In genomic region chr9:70963554-70963953, GRCh38 we compare ENCODE assay signal across 36 cellular contexts.
"Had no signal": no experiment of that assay in that cellular context is flagged by ENCODE, and none has a peak within 500 bp of the region (broad histone marks: within the 10 kb centered on the region; RNA-seq: fewer than 3 reads in every experiment).

No MANE protein-coding gene starts in this region.

- H3K36me3 Mint-ChIP-seq: activated CD4-positive, alpha-beta memory T cell treated with anti-CD3 and anti-CD28 coated beads for 36 hours; activated naive CD4-positive, alpha-beta T cell treated with anti-CD3 and anti-CD28 coated beads, Interleukin-2, amount 50 U/mL, for 72 hours; activated naive CD8-positive, alpha-beta T cell treated with anti-CD3 and anti-CD28 coated beads, Interleukin-2, amount 10 ng/mL, durations not matched to agents 7 days and 5 days; brain had no signal

- FAIRE-seq: bronchial epithelial cell, TTC549 had no signal

- H3K4me1 Mint-ChIP-seq: activated B cell treated with CpG ODN at 0.5 μM for 24 hours; activated CD4-positive, alpha-beta T cell treated with anti-CD3 and anti-CD28 coated beads, Interleukin-2, amount 10 ng/mL, durations not matched to agents 24 days and 14 days; activated naive CD8-positive, alpha-beta T cell treated with anti-CD3 and anti-CD28 coated beads, Interleukin-2, amount 10 ng/mL, durations not matched to agents 7 days and 5 days; activated naive CD8-positive, alpha-beta T cell treated with anti-CD3 and anti-CD28 coated beads, Interleukin-2, amount 50 U/mL, for 24 hours; activated T-helper 17 cell treated with anti-CD3 and anti-CD28 coated beads, Interleukin-2, amount 50 U/mL, for 72 hours; brain; central memory CD8-positive, alpha-beta T cell had no signal

- H3K36me3 ChIP-seq: ascending aorta, cardiac muscle cell had no signal

- H3K9me3 ChIP-seq: ascending aorta had no signal

- H3K27me3 ChIP-seq: ascending aorta, cardiac muscle cell had no signal

- H3K9me3 Mint-ChIP-seq: activated B cell treated with CpG ODN at 0.5 μM for 24 hours; activated CD4-positive, alpha-beta memory T cell treated with anti-CD3 and anti-CD28 coated beads for 36 hours; activated CD4-positive, alpha-beta T cell treated with anti-CD3 and anti-CD28 coated beads, Interleukin-2, amount 10 ng/mL, durations not matched to agents 24 days and 14 days; activated CD8-positive, alpha-beta T cell treated with anti-CD3 and anti-CD28 coated beads for 36 hours; activated naive CD4-positive, alpha-beta T cell treated with anti-CD3 and anti-CD28 coated beads for 36 hours; activated naive CD4-positive, alpha-beta T cell treated with anti-CD3 and anti-CD28 coated beads, Interleukin-2, amount 50 U/mL, for 72 hours; activated naive CD8-positive, alpha-beta T cell treated with anti-CD3 and anti-CD28 coated beads, Interleukin-2, amount 10 ng/mL, durations not matched to agents 7 days and 5 days; activated naive CD8-positive, alpha-beta T cell treated with anti-CD3 and anti-CD28 coated beads, Interleukin-2, amount 50 U/mL, for 24 hours; activated T-cell treated with anti-CD3 and anti-CD28 coated beads, Interleukin-2, amount 50 U/mL, for 4 hours; activated T-helper 1 cell treated with anti-CD3 and anti-CD28 coated beads, Interleukin-12 subunit alpha, Interleukin-12 subunit beta, Interleukin-2, Interleukin-4 antibody, amounts not matched to agents 30 ng/mL and 10 ng/mL and 1 ng/mL, durations not matched to agents 14 hours and 24 hours and 36 hours; activated T-helper 17 cell treated with anti-CD3 and anti-CD28 coated beads, Interleukin-2, amount 50 U/mL, for 72 hours; central memory CD8-positive, alpha-beta T cell; T-helper 1 cell treated with Interleukin-12 subunit alpha and Interleukin-12 subunit beta and Interleukin-4 antibody, amounts not matched to agents 30 μg/mL and 1 μg/mL, for 36 hours; T-helper 2 cell treated with Interferon-gamma antibody and Interleukin-4, amounts not matched to agents 5 μg/mL and 100 μg/mL, for 36 hours had no signal

- H3K4me3 ChIP-seq: ascending aorta, cardiac muscle cell had no signal

- H3K4me3 Mint-ChIP-seq: activated B cell treated with CpG ODN at 0.5 μM for 24 hours; activated CD4-positive, alpha-beta memory T cell treated with anti-CD3 and anti-CD28 coated beads for 36 hours; activated CD4-positive, alpha-beta T cell treated with anti-CD3 and anti-CD28 coated beads, Interleukin-2, amount 10 ng/mL, durations not matched to agents 24 days and 14 days; activated CD8-positive, alpha-beta T cell treated with anti-CD3 and anti-CD28 coated beads for 36 hours; activated naive CD4-positive, alpha-beta T cell treated with anti-CD3 and anti-CD28 coated beads for 36 hours; activated naive CD8-positive, alpha-beta T cell treated with anti-CD3 and anti-CD28 coated beads, Interleukin-2, amount 10 ng/mL, durations not matched to agents 7 days and 5 days; activated naive CD8-positive, alpha-beta T cell treated with anti-CD3 and anti-CD28 coated beads, Interleukin-2, amount 50 U/mL, for 24 hours; activated T-cell treated with anti-CD3 and anti-CD28 coated beads, Interleukin-2, amount 50 U/mL, for 4 hours; activated T-cell treated with anti-CD3 and anti-CD28 coated beads, Interleukin-2, amount 50 U/mL, for 72 hours; activated T-helper 1 cell treated with anti-CD3 and anti-CD28 coated beads, Interleukin-12 subunit alpha, Interleukin-12 subunit beta, Interleukin-2, Interleukin-4 antibody, amounts not matched to agents 30 ng/mL and 10 ng/mL and 1 ng/mL, durations not matched to agents 14 hours and 24 hours and 36 hours; activated T-helper 17 cell treated with anti-CD3 and anti-CD28 coated beads, Interleukin-2, amount 50 U/mL, for 72 hours; brain; central memory CD8-positive, alpha-beta T cell; T-helper 1 cell treated with Interleukin-12 subunit alpha and Interleukin-12 subunit beta and Interleukin-4 antibody, amounts not matched to agents 30 μg/mL and 1 μg/mL, for 36 hours; T-helper 2 cell treated with Interferon-gamma antibody and Interleukin-4, amounts not matched to agents 5 μg/mL and 100 μg/mL, for 36 hours had no signal

- H3K27me3 Mint-ChIP-seq: activated B cell treated with CpG ODN at 0.5 μM for 24 hours; activated CD4-positive, alpha-beta memory T cell treated with anti-CD3 and anti-CD28 coated beads for 36 hours; activated CD4-positive, alpha-beta T cell treated with anti-CD3 and anti-CD28 coated beads, Interleukin-2, amount 10 ng/mL, durations not matched to agents 24 days and 14 days; activated naive CD8-positive, alpha-beta T cell treated with anti-CD3 and anti-CD28 coated beads, Interleukin-2, amount 50 U/mL, for 24 hours; activated T-helper 17 cell treated with anti-CD3 and anti-CD28 coated beads, Interleukin-2, amount 50 U/mL, for 72 hours had no signal

- H3K27ac ChIP-seq: ascending aorta, cardiac muscle cell, VCaP had no signal

- ATAC-seq: activated CD8-positive, alpha-beta T cell treated with anti-CD3 and anti-CD28 coated beads for 36 hours; activated naive CD4-positive, alpha-beta T cell treated with anti-CD3 and anti-CD28 coated beads, Interleukin-2, amount 50 U/mL, for 72 hours; activated naive CD8-positive, alpha-beta T cell treated with anti-CD3 and anti-CD28 coated beads, Interleukin-2, amount 50 U/mL, for 24 hours; activated T-cell treated with anti-CD3 and anti-CD28 coated beads, Interleukin-2, amount 50 U/mL, for 4 hours; activated T-cell treated with anti-CD3 and anti-CD28 coated beads, Interleukin-2, amount 50 U/mL, for 72 hours; activated T-helper 17 cell treated with anti-CD3 and anti-CD28 coated beads, Interleukin-2, amount 50 U/mL, for 72 hours had no signal

- H3K4me1 ChIP-seq: ascending aorta had no signal

- DNase-seq: activated B cell treated with CpG ODN at 0.5 μM for 24 hours; activated CD4-positive, alpha-beta memory T cell treated with anti-CD3 and anti-CD28 coated beads for 36 hours; activated CD4-positive, alpha-beta T cell treated with anti-CD3 and anti-CD28 coated beads for 4 hours; activated CD4-positive, alpha-beta T cell treated with anti-CD3 and anti-CD28 coated beads, Interleukin-2, amount 10 ng/mL, durations not matched to agents 24 days and 14 days; activated CD4-positive, alpha-beta T cell treated with anti-CD3 and anti-CD28 coated beads, Interleukin-2, amount 50 U/mL, for 1 hour; activated CD4-positive, alpha-beta T cell treated with anti-CD3 and anti-CD28 coated beads, Interleukin-2, amount 50 U/mL, for 4 hours; activated CD4-positive, CD25-positive, alpha-beta regulatory T cell treated with anti-CD3 and anti-CD28 coated beads, Interleukin-2, amount 50 U/mL, for 72 hours; activated CD8-positive, alpha-beta memory T cell treated with anti-CD3 and anti-CD28 coated beads, Interleukin-2, amount 50 U/mL, for 4 hours; activated CD8-positive, alpha-beta T cell treated with anti-CD3 and anti-CD28 coated beads for 36 hours; activated effector memory CD4-positive, alpha-beta T cell treated with anti-CD3 and anti-CD28 coated beads, Interleukin-2, amount 50 U/mL, for 16 hours; activated gamma-delta T cell treated with Interleukin-2 at 50 U/mL for 16 hours; activated naive CD4-positive, alpha-beta T cell; activated naive CD4-positive, alpha-beta T cell treated with anti-CD3 and anti-CD28 coated beads for 36 hours; activated naive CD4-positive, alpha-beta T cell treated with anti-CD3 and anti-CD28 coated beads, Interleukin-2, amount 50 U/mL, for 16 hours; activated naive CD8-positive, alpha-beta T cell treated with anti-CD3 and anti-CD28 coated beads, Interleukin-2, amount 10 ng/mL, durations not matched to agents 7 days and 5 days; activated naive CD8-positive, alpha-beta T cell treated with anti-CD3 and anti-CD28 coated beads, Interleukin-2, amount 50 U/mL, for 24 hours; activated T-cell treated with anti-CD3 and anti-CD28 coated beads for 4 hours; activated T-cell treated with anti-CD3 and anti-CD28 coated beads, Interleukin-2, amount 50 U/mL, for 1 hour; activated T-cell treated with anti-CD3 and anti-CD28 coated beads, Interleukin-2, amount 50 U/mL, for 4 hours; activated T-cell treated with anti-CD3 and anti-CD28 coated beads, Interleukin-2, amount 50 U/mL, for 72 hours; amygdala; T-helper 1 cell; T-helper 2 cell; T-helper 9 cell had no signal

- H3K27ac Mint-ChIP-seq: activated B cell treated with CpG ODN at 0.5 μM for 24 hours; activated CD4-positive, alpha-beta memory T cell treated with anti-CD3 and anti-CD28 coated beads for 36 hours; activated CD4-positive, alpha-beta T cell treated with anti-CD3 and anti-CD28 coated beads, Interleukin-2, amount 10 ng/mL, durations not matched to agents 24 days and 14 days; activated CD8-positive, alpha-beta T cell treated with anti-CD3 and anti-CD28 coated beads for 36 hours; activated naive CD4-positive, alpha-beta T cell treated with anti-CD3 and anti-CD28 coated beads for 36 hours; activated naive CD4-positive, alpha-beta T cell treated with anti-CD3 and anti-CD28 coated beads, Interleukin-2, amount 50 U/mL, for 72 hours; activated naive CD8-positive, alpha-beta T cell treated with anti-CD3 and anti-CD28 coated beads, Interleukin-2, amount 10 ng/mL, durations not matched to agents 7 days and 5 days; activated naive CD8-positive, alpha-beta T cell treated with anti-CD3 and anti-CD28 coated beads, Interleukin-2, amount 50 U/mL, for 24 hours; activated T-cell treated with anti-CD3 and anti-CD28 coated beads, Interleukin-2, amount 50 U/mL, for 72 hours; activated T-helper 1 cell treated with anti-CD3 and anti-CD28 coated beads, Interleukin-12 subunit alpha, Interleukin-12 subunit beta, Interleukin-2, Interleukin-4 antibody, amounts not matched to agents 30 ng/mL and 10 ng/mL and 1 ng/mL, durations not matched to agents 14 hours and 24 hours and 36 hours; activated T-helper 17 cell treated with anti-CD3 and anti-CD28 coated beads, Interleukin-2, amount 50 U/mL, for 72 hours; brain; T-helper 1 cell treated with Interleukin-12 subunit alpha and Interleukin-12 subunit beta and Interleukin-4 antibody, amounts not matched to agents 30 μg/mL and 1 μg/mL, for 36 hours; T-helper 2 cell treated with Interferon-gamma antibody and Interleukin-4, amounts not matched to agents 5 μg/mL and 100 μg/mL, for 36 hours had no signal
